In genomic region chr7:150322833-150323681, GRCh38 we compare ENCODE assay signal across 1 cellular context.
TF ChIP-seq lines count a peak whose summit lies in the region.

Gene ACTR3C, minus strand, starts transcription at chr7:150323545. Its CDS starts 28,249 bp downstream, at chr7:150295296.
A gene with protein sequence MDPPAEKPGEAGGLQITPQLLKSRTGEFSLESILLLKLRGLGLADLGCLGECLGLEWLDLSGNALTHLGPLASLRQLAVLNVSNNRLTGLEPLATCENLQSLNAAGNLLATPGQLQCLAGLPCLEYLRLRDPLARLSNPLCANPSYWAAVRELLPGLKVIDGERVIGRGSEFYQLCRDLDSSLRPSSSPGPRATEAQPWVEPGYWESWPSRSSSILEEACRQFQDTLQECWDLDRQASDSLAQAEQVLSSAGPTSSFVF (plus strand): TSS chr7:150323355. CDS start chr7:150336862, 13,507 bp downstream.

TF ChIP-seq in K562, 482 proteins besides CTCF, POLR2A, EP300 and RAD21 (continued from another document and continues in another):
- TF ChIP-seq E2F5 (CRISPR knock-in tag; IDR thresholded peaks at IDR 0.05) (peak; percentile 92), SLC30A9 (CRISPR knock-in tag; IDR thresholded peaks at IDR 0.05) (peak; percentile 76; the same call in 1 of the 2 replicates), ZNF644 (tag; IDR thresholded peaks at IDR 0.05; ENCODE audit: low read depth) (no peak; the same call in 1 of the 2 replicates), CREB3L1 (IDR thresholded peaks at IDR 0.05; ENCODE audit: borderline replicate concordance, low read depth) (peak; percentile 66), MLX (CRISPR knock-in tag; conservative IDR thresholded peaks at IDR 0.05) (peak in 1 of 2 experiments; percentile 56; a peak in 1 of 4 replicates), ZNF445 (CRISPR knock-in tag; IDR thresholded peaks at IDR 0.05; ENCODE audit: low read depth) (0 out of 2 replicates have a peak, but pooled peaks have one; percentile 46), ZFP30 (CRISPR knock-in tag; IDR thresholded peaks at IDR 0.05; ENCODE audit: borderline replicate concordance) (no peak), ZBTB17 (CRISPR knock-in tag; IDR thresholded peaks at IDR 0.05) (peak; percentile 93), DMBX1 (CRISPR knock-in tag; IDR thresholded peaks at IDR 0.05; ENCODE audit: borderline replicate concordance) (peak; percentile 93), SFPQ (IDR thresholded peaks at IDR 0.05; ENCODE audit: low read depth, low read length) (no peak), HDAC8 (tag; IDR thresholded peaks at IDR 0.05) (peak; percentile 90), E2F4 (CRISPR knock-in tag; IDR thresholded peaks at IDR 0.05; ENCODE audit: low read depth) (peak; percentile 67; the same call in 1 of the 2 replicates), CEBPB (tag; IDR thresholded peaks at IDR 0.05) (no peak), DPF2 (IDR thresholded peaks at IDR 0.05) (peak; percentile 85), ZNF695 (CRISPR knock-in tag; IDR thresholded peaks at IDR 0.05) (peak; percentile 66; the same call in 1 of the 2 replicates), PCBP1 (IDR thresholded peaks at IDR 0.05; ENCODE audit: low read depth, low read length, poor library complexity, severe bottlenecking) (peak; percentile 89), SIN3B (IDR thresholded peaks at IDR 0.05; ENCODE audit: low read depth) (0 out of 2 replicates have a peak, but pooled peaks have one; percentile 10), ZNF586 (CRISPR knock-in tag; conservative IDR thresholded peaks at IDR 0.05) (no peak; the same call in 1 of the 2 replicates), CBX5 (IDR thresholded peaks at IDR 0.05; ENCODE audit: borderline replicate concordance, low read depth) (no peak; the same call in 1 of the 2 replicates), ZNF277 (CRISPR knock-in tag; IDR thresholded peaks at IDR 0.05; ENCODE audit: borderline replicate concordance) (no peak; the same call in 1 of the 2 replicates), STAT5B (CRISPR knock-in tag; IDR thresholded peaks at IDR 0.05) (no peak), E2F3 (CRISPR knock-in tag; IDR thresholded peaks at IDR 0.05) (peak; percentile 90; the same call in 1 of the 2 replicates), NR2C1 (IDR thresholded peaks at IDR 0.05) (peak; percentile 79), NR2C1 (tag; IDR thresholded peaks at IDR 0.05) (peak; percentile 83), DACH1 (IDR thresholded peaks at IDR 0.05; ENCODE audit: partially characterized antibody) (peak; percentile 22), FOSL1 (tag; conservative IDR thresholded peaks at IDR 0.05) (no peak; the same call in 1 of the 2 replicates), HES1 (IDR thresholded peaks at IDR 0.05; ENCODE audit: low read depth) (peak; percentile 95), CCAR2 (IDR thresholded peaks at IDR 0.05; ENCODE audit: low read depth, low read length) (no peak), KAT2B (IDR thresholded peaks at IDR 0.05; ENCODE audit: low read depth, low read length) (no peak), ELF2 (CRISPR knock-in tag; IDR thresholded peaks at IDR 0.05) (no peak; the same call in 1 of the 2 replicates), E4F1 (CRISPR knock-in tag; IDR thresholded peaks at IDR 0.05; ENCODE audit: borderline replicate concordance) (peak; percentile 71; the same call in 1 of the 2 replicates), ILF3 (IDR thresholded peaks at IDR 0.05; ENCODE audit: borderline replicate concordance) (no peak; the same call in 1 of the 2 replicates), U2AF2 (optimal IDR thresholded peaks at IDR 0.05; ENCODE audit: low read depth, low read length) (no peak), RBM14 (IDR thresholded peaks at IDR 0.05; ENCODE audit: borderline replicate concordance, insufficient read depth, low read depth, low read length) (peak; percentile 97; the same call in 1 of the 2 replicates), ZNF134 (CRISPR knock-in tag; conservative IDR thresholded peaks at IDR 0.05) (peak; percentile 49; the same call in 1 of the 2 replicates), TAF9B (IDR thresholded peaks at IDR 0.05; ENCODE audit: partially characterized antibody) (no peak), ZNF263 (CRISPR knock-in tag; IDR thresholded peaks at IDR 0.05; ENCODE audit: borderline replicate concordance) (peak; percentile 80), XRCC5 (IDR thresholded peaks at IDR 0.05; ENCODE audit: low read depth, low read length) (no peak), ATF1 (CRISPR knock-in tag; IDR thresholded peaks at IDR 0.05) (no peak), ATF1 (tag; IDR thresholded peaks at IDR 0.05) (peak; percentile 89), FOXK2 (conservative IDR thresholded peaks at IDR 0.05 in 1 of 2, IDR thresholded peaks at IDR 0.05 in 1 of 2; ENCODE audit: low read depth in 2 of 2) (peak in 1 of 2 experiments; percentile 98; a peak in 2 of 4 replicates)
- TF ChIP-seq, protein P1, sequence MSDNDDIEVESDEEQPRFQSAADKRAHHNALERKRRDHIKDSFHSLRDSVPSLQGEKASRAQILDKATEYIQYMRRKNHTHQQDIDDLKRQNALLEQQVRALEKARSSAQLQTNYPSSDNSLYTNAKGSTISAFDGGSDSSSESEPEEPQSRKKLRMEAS (CRISPR knock-in tag; IDR thresholded peaks at IDR 0.05): peak; percentile 98
- TF ChIP-seq, protein P2, sequence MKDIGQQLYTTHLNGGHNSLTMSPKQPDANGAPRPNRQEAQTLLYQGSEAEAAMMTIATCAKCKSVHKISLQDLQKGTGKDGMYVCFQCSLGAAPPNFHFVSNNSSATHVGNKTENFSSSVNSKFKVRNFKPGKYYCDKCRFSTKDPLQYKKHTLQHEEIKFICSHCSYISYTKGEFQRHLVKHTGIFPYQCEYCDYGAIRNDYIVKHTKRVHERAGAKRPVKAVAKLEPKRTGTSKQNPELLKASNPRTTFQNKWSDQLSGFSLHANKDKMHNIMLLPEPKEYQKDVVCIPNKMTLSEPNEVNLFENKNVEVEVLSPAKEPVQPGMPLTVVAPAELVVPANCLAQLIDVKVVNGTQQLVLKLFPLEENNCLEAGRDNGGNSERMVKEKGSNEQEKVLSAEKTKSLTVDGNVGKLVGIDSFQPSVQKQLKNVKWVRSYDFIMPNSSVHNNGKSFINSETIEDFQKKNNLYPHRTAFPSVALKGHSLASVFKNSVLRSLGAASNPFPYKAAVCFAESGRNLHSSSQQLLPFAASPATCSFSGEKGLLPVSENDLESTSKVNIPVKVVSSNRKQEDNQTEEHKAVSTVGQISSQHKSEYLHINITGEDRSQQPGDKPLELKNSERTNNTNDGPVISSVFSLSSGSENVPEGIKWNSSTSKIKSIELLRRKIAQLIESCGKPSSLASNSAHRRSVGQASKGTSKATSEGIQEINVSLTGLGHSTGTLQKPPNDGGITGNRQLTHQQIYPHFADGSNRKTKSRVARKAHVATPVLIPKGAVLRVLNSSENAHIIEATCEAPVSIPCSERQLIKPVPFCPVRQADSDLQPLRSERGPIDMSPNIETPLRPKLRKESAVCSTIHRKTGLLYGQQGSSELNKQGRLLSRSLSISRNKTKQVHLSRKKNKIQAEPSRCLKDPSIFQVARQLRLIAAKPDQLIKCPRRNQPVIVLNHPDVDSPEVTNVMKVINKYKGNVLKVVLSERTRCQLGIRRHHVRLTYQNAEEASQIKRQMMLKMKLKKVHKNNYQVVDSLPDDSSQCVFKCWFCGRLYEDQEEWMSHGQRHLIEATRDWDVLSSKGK (CRISPR knock-in tag; IDR thresholded peaks at IDR 0.05): no peak
- TF ChIP-seq, protein P3, sequence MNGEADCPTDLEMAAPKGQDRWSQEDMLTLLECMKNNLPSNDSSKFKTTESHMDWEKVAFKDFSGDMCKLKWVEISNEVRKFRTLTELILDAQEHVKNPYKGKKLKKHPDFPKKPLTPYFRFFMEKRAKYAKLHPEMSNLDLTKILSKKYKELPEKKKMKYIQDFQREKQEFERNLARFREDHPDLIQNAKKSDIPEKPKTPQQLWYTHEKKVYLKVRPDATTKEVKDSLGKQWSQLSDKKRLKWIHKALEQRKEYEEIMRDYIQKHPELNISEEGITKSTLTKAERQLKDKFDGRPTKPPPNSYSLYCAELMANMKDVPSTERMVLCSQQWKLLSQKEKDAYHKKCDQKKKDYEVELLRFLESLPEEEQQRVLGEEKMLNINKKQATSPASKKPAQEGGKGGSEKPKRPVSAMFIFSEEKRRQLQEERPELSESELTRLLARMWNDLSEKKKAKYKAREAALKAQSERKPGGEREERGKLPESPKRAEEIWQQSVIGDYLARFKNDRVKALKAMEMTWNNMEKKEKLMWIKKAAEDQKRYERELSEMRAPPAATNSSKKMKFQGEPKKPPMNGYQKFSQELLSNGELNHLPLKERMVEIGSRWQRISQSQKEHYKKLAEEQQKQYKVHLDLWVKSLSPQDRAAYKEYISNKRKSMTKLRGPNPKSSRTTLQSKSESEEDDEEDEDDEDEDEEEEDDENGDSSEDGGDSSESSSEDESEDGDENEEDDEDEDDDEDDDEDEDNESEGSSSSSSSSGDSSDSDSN (IDR thresholded peaks at IDR 0.05; ENCODE audit: borderline replicate concordance in 1 of 2, low read depth in 2 of 2, low read length in 2 of 2): peak; percentile 64 to 92; a peak in 3 of 4 replicates
